Comparison of ENCODE assay signal across 9 cellular contexts in genomic region chr6:53437557-53438202, GRCh38.
DNase-seq lines count a peak whose midpoint lies in the region; ATAC-seq and TF ChIP-seq lines count a peak whose summit lies in the region.
"Had no signal": no experiment of that assay in that cellular context is flagged by ENCODE, and none has a peak within 500 bp of the region (broad histone marks: within the 10 kb centered on the region; RNA-seq: fewer than 3 reads in every experiment).

No MANE protein-coding gene starts in this region.

- TF ChIP-seq CTCF in AG09319 (IDR thresholded peaks at IDR 0.05; ENCODE audit: low read depth, low read length) (peak; percentile 53), GM10266 (IDR thresholded peaks at IDR 0.05; ENCODE audit: control insufficient read depth, insufficient read depth, low read depth, missing control alignments) (peak; percentile 54), Peyer's patch (IDR thresholded peaks at IDR 0.05) (peak in 4 of 6 experiments; percentile 55 to 78 (median 75)), type B pancreatic cell (conservative IDR thresholded peaks at IDR 0.05) (peak; percentile 69)

- H3K9me3 ChIP-seq in Peyer's patch = no peaks in the 10 kb centered on the region

- no peak for TF ChIP-seq POLR2A in Peyer's patch (IDR thresholded peaks at IDR 0.05)

- no peaks in the 10 kb centered on the region for H3K9me3 Mint-ChIP-seq in type B pancreatic cell

- no peaks in the 10 kb centered on the region for H3K27me3 ChIP-seq in Peyer's patch

- no peaks in the 10 kb centered on the region for H3K36me3 ChIP-seq in Peyer's patch

- no peak for ATAC-seq in HG02610 (IDR thresholded peaks at IDR 0.05; ENCODE audit: unreplicated experiment)

- H3K4me1 ChIP-seq in Peyer's patch = no peaks in the 10 kb centered on the region

- H3K27me3 Mint-ChIP-seq in type B pancreatic cell = peaks cover 7% of the 10 kb centered on the region

- peak; percentile 34 for DNase-seq in AG09319 (ENCODE audit: extremely low read depth, low read depth)
- DNase-seq in GM10266 (ENCODE audit: extremely low spot score) = peak; percentile 29
- DNase-seq in HT1080 (ENCODE audit: low read depth) = peak; percentile 75
- DNase-seq in Peyer's patch = peak in 1 of 3 donors; percentile 54
- peak; percentile 8 for DNase-seq in central memory CD4-positive, alpha-beta T cell
- peak; percentile 71 for DNase-seq in left kidney (ENCODE audit: low read depth, low spot score)
- DNase-seq in type B pancreatic cell (ENCODE audit: extremely low spot score, unreplicated experiment) = no peak

- peak overlapping the region; percentile 6 for H3K27ac Mint-ChIP-seq in type B pancreatic cell

- H3K4me1 Mint-ChIP-seq in type B pancreatic cell (ENCODE audit: unreplicated experiment) = peaks cover 17% of the 10 kb centered on the region

- no peak overlapping the region for H3K4me3 Mint-ChIP-seq in type B pancreatic cell

- no peak overlapping the region for H3K27ac ChIP-seq in Peyer's patch

- no peaks in the 10 kb centered on the region for H3K36me3 Mint-ChIP-seq in type B pancreatic cell

- H3K4me3 ChIP-seq in Peyer's patch = no peak overlapping the region
- H3K4me3 ChIP-seq: skin epidermis had no signal
